In the genomic region with DNA sequence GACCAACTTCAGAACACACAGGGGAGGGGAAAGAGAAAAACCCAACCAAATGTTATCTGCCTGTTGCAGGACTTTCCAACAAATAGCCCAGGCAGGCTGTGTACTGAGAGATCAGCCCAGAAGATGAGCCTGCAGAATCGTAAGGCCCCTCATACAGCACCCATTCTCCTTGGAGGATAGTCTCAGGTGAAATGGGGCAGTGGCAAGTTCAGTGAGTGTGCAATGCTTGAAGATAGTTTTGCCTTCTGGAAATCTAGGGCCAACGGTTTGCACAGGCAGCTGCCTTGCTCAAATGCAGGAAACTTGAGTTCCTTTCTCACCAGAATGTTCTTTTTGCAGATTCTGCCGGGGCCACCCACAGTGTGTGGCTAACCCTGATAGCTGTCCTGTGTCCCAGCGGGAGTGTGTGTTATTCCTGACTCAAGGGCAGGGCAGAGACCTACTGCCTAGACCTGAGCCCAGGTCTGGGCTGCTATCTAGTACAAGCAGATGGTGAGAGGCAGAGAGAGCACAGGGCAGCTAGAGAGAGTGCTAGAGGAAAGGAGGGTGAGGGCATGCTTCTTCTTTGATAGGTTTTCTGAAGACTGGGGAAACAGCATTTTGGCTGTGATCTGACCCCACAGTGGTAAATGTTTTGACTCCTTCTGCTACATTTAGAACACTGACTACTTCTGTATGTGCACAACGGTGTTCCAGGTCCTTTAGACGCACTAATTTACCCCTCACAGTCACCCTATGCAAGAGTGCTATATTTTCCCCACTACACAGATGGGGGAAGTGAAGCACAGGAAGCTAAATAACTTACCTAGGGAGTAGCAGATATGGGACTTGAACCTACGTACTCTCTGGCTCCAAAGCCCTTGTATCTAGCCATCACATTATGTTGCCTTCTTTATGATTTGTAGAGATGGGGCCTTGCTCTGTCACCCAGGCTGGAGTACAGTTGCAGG, we compare ENCODE assay signal across 16 cellular contexts. TPM values are rescaled to one million over a fixed set of nuclear protein-coding genes. Genes with fewer than 3 reads are reported as not detected.
DNase-seq lines count a peak whose midpoint lies in the region; TF ChIP-seq lines count a peak whose summit lies in the region.
"Had no signal": no experiment of that assay in that cellular context is flagged by ENCODE, and none has a peak within 500 bp of the region (broad histone marks: within the 10 kb centered on the region; RNA-seq: fewer than 3 reads in every experiment).

No MANE protein-coding gene starts in this region.

- H3K4me3 Mint-ChIP-seq in CD8-positive, alpha-beta memory T cell: no peak overlapping the region

- H3K27ac Mint-ChIP-seq in CD8-positive, alpha-beta memory T cell: peak overlapping the region in 1 of 8 donors; percentile 72

- H3K27me3 ChIP-seq in CD8-positive, alpha-beta memory T cell (ENCODE audit: insufficient read depth, low read length, poor library complexity, severe bottlenecking): no peaks in the 10 kb centered on the region
- no peaks in the 10 kb centered on the region for H3K27me3 ChIP-seq in brain microvascular endothelial cell (replicated peaks)
- no peaks in the 10 kb centered on the region for H3K27me3 ChIP-seq in trophoblast cell (ENCODE audit: insufficient read depth, low read length)
- no peaks in the 10 kb centered on the region for H3K27me3 ChIP-seq in H7 (ENCODE audit: control insufficient read depth, insufficient read depth, low read length)
- H3K27me3 ChIP-seq: BE2C, ovary had no signal

- H3K4me1 Mint-ChIP-seq in CD8-positive, alpha-beta memory T cell: peaks cover 14 to 23% (median 16%) of the 10 kb centered on the region in 3 donors

- H2AFZ ChIP-seq in trophoblast cell (ENCODE audit: insufficient read depth, low read length, poor library complexity): no peak overlapping the region

- no peak overlapping the region for H2AK5ac ChIP-seq in trophoblast cell (ENCODE audit: low read length)

- H4K12ac ChIP-seq in trophoblast cell (ENCODE audit: low read depth, low read length): no peak overlapping the region

- POLR2A ChIA-PET in CD8-positive, alpha-beta memory T cell (lab: Charles Lee): no interaction called here

- H3K4me2 ChIP-seq in trophoblast cell (ENCODE audit: low read length): no peak overlapping the region

- TF ChIP-seq CTCF in brain microvascular endothelial cell (IDR thresholded peaks at IDR 0.05; ENCODE audit: low read depth, low read length, missing control alignments): no peak

- no peak overlapping the region for H4K91ac ChIP-seq in trophoblast cell (ENCODE audit: low read depth, low read length)

- H2BK12ac ChIP-seq in trophoblast cell (ENCODE audit: low read length): no peak overlapping the region

- H3K27me3 Mint-ChIP-seq in CD8-positive, alpha-beta memory T cell: peaks cover under 1 to 2% of the 10 kb centered on the region in 2 donors

- no peak overlapping the region for H3K4me3 ChIP-seq in CD8-positive, alpha-beta memory T cell (ENCODE audit: low read length)
- no peak overlapping the region for H3K4me3 ChIP-seq in brain microvascular endothelial cell (ENCODE audit: low read depth, low read length)
- H3K4me3 ChIP-seq in trophoblast cell (ENCODE audit: low read depth, low read length): peak overlapping the region; percentile 40
- no peak overlapping the region for H3K4me3 ChIP-seq in H7 (ENCODE audit: insufficient read depth, low read depth, low read length)
- H3K4me3 ChIP-seq: ovary, SK-N-MC had no signal

- WGBS in trophoblast cell (ENCODE audit: extremely low coverage, insufficient coverage, insufficient read length): no CpG with 5 or more reads among the region's 7 CpGs

- peak overlapping the region; percentile 55 for H3K27ac ChIP-seq in CD8-positive, alpha-beta memory T cell (ENCODE audit: low read depth, low read length)
- H3K27ac ChIP-seq in brain microvascular endothelial cell (peak overlapping the region; percentile 92), trophoblast cell (ENCODE audit: low read depth, low read length) (no peak overlapping the region)
- H3K27ac ChIP-seq: ovary, SK-N-MC had no signal

- H3K18ac ChIP-seq in trophoblast cell (ENCODE audit: low read length): no peak overlapping the region

- CTCF ChIA-PET in CD8-positive, alpha-beta memory T cell (lab: Charles Lee): interaction anchor here (1.0 kb wide), 1 partner anchor 26 kb away, joined by 4 read pairs; no protein-coding TSS in a partner anchor

- H3K4ac ChIP-seq in trophoblast cell (ENCODE audit: low read depth, low read length): no peak overlapping the region

- H3K79me2 ChIP-seq in trophoblast cell (ENCODE audit: control insufficient read depth, insufficient read depth, low read length, poor library complexity): no peaks in the 10 kb centered on the region

- no peak overlapping the region for H2BK5ac ChIP-seq in trophoblast cell (ENCODE audit: low read depth, low read length, poor library complexity)

- peaks cover 17% of the 10 kb centered on the region for H3K4me1 ChIP-seq in CD8-positive, alpha-beta memory T cell (ENCODE audit: insufficient read depth, low read length)
- peaks cover 18 to 19% of the 10 kb centered on the region in 2 experiments for H3K4me1 ChIP-seq in trophoblast cell (ENCODE audit: control insufficient read depth in 1 of 2, insufficient read depth in 2 of 2, low read length in 2 of 2)
- H3K4me1 ChIP-seq: BE2C had no signal

- H3K36me3 ChIP-seq in CD8-positive, alpha-beta memory T cell (ENCODE audit: insufficient read depth, low read length): no peaks in the 10 kb centered on the region
- H3K36me3 ChIP-seq in brain microvascular endothelial cell (replicated peaks) (peaks cover 2% of the 10 kb centered on the region), trophoblast cell (ENCODE audit: control insufficient read depth in 1 of 2, insufficient read depth in 2 of 2, low read length in 2 of 2) (no peaks in the 10 kb centered on the region), H7 (replicated peaks; ENCODE audit: control insufficient read depth, insufficient read depth, low read length) (no peaks in the 10 kb centered on the region)
- H3K36me3 ChIP-seq: BE2C, ovary had no signal

- no peak for DNase-seq in CD8-positive, alpha-beta memory T cell
- DNase-seq in NAMALWA (ENCODE audit: low spot score): peak; percentile 57
- no peak for DNase-seq in brain microvascular endothelial cell
- no peak for DNase-seq in trophoblast cell
- no peak for DNase-seq in activated gamma-delta T cell treated with Interleukin-2 at 50 U/mL for 16 hours
- no peak for DNase-seq in H7
- no peak for DNase-seq in AG20443 (ENCODE audit: low spot score)
- no peak for DNase-seq in NCI-H524 treated with DMSO at 0.1 percent for 48 hours (lab: John Stamatoyannopoulos, UW)
- DNase-seq: activated CD4-positive, alpha-beta T cell treated with anti-CD3 and anti-CD28 coated beads for 4 hours; BE2C; GF-D8; NCI-H187; NCI-H82; ovary; stimulated activated CD8-positive, alpha-beta memory T cell treated with anti-CD3 and anti-CD28 coated beads, Interleukin-4, amount 100 ng/mL, for 48 hours had no signal

- H3K14ac ChIP-seq in trophoblast cell (ENCODE audit: low read length): no peak overlapping the region

- H3K79me1 ChIP-seq in trophoblast cell (ENCODE audit: low read length): peaks cover 2% of the 10 kb centered on the region

- no peaks in the 10 kb centered on the region for H3K36me3 Mint-ChIP-seq in CD8-positive, alpha-beta memory T cell

- H4K8ac ChIP-seq in trophoblast cell (ENCODE audit: low read depth, low read length): no peak overlapping the region

- no peaks in the 10 kb centered on the region for H3K9me3 Mint-ChIP-seq in CD8-positive, alpha-beta memory T cell

- in situ Hi-C loops in brain microvascular endothelial cell (cut with HindIII; ENCODE audit: low pct_ligation_motif_present, low sequenced_read_pairs): no loop called here

- no peaks in the 10 kb centered on the region for H3K9me3 ChIP-seq in CD8-positive, alpha-beta memory T cell (ENCODE audit: low read length)
- H3K9me3 ChIP-seq in trophoblast cell (ENCODE audit: insufficient read depth, low read depth, low read length): no peaks in the 10 kb centered on the region
- H3K9me3 ChIP-seq: BE2C, ovary had no signal

- no peak overlapping the region for H3K9ac ChIP-seq in trophoblast cell (ENCODE audit: low read length)

- no peak overlapping the region for H2BK120ac ChIP-seq in trophoblast cell (ENCODE audit: insufficient read depth, low read length, poor library complexity)

- H3K23ac ChIP-seq in trophoblast cell (ENCODE audit: low read length): no peak overlapping the region

RNA-seq across cellular contexts. Expression of gene GADD45A, which starts 49.0 kb away (rescaled TPM):
- total RNA-seq in CD8-positive, alpha-beta memory T cell: 10 to 100 TPM; 35.2 to 36.2 TPM
- polyA plus RNA-seq in CD8-positive, alpha-beta memory T cell: 9.8 TPM
- 81.0 and 84.6 TPM in 2 replicates for polyA plus RNA-seq in trophoblast cell (2013)
- 18.3 TPM in 2 replicates for total RNA-seq in H7 (2014; rRNA removed; shearing (Covaris generic))
